Comparison of ENCODE assay signal across 1 cellular context in the genomic region with DNA sequence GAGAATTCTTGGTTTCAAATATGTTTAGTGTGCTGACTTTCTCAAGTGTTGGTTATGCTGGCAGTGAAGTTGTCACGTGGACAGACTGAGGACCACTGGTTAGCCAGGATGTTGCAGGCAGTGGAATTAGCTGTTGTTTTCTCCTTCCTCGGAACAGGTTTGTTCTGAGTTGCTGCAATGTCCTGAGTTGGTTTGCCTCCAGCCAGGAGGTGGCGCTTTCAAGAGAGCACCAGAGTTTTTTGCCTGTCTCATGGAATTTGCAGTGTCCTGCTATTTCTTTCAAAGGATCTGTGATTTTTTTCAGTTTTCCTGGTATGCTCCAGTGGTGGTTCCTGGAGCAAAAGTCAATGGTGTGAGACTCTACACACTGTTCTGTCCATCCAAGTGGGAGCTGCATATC.
TF ChIP-seq lines count a peak whose summit lies in the region.

No MANE protein-coding gene starts in this region.

TF ChIP-seq in HepG2, 621 proteins besides CTCF, POLR2A, EP300 and RAD21 (continued from another document):
- TF ChIP-seq, protein P1, sequence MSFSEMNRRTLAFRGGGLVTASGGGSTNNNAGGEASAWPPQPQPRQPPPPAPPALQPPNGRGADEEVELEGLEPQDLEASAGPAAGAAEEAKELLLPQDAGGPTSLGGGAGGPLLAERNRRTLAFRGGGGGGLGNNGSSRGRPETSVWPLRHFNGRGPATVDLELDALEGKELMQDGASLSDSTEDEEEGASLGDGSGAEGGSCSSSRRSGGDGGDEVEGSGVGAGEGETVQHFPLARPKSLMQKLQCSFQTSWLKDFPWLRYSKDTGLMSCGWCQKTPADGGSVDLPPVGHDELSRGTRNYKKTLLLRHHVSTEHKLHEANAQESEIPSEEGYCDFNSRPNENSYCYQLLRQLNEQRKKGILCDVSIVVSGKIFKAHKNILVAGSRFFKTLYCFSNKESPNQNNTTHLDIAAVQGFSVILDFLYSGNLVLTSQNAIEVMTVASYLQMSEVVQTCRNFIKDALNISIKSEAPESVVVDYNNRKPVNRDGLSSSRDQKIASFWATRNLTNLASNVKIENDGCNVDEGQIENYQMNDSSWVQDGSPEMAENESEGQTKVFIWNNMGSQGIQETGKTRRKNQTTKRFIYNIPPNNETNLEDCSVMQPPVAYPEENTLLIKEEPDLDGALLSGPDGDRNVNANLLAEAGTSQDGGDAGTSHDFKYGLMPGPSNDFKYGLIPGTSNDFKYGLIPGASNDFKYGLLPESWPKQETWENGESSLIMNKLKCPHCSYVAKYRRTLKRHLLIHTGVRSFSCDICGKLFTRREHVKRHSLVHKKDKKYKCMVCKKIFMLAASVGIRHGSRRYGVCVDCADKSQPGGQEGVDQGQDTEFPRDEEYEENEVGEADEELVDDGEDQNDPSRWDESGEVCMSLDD (CRISPR knock-in tag; IDR thresholded peaks at IDR 0.05; ENCODE audit: borderline replicate concordance) = no peak
- TF ChIP-seq SP1 (IDR thresholded peaks at IDR 0.05) (no peak), SP1 (CRISPR knock-in tag; IDR thresholded peaks at IDR 0.05) (no peak), SALL2 (CRISPR knock-in tag; IDR thresholded peaks at IDR 0.05) (no peak), PRMT3 (CRISPR knock-in tag; IDR thresholded peaks at IDR 0.05; ENCODE audit: borderline replicate concordance, low read depth) (no peak), ZNF24 (IDR thresholded peaks at IDR 0.05) (no peak), ZEB1 (IDR thresholded peaks at IDR 0.05; ENCODE audit: insufficient replicate concordance, low read depth) (no peak), ZNF558 (CRISPR knock-in tag; IDR thresholded peaks at IDR 0.05; ENCODE audit: borderline replicate concordance) (no peak)
- TF ChIP-seq, protein P2, sequence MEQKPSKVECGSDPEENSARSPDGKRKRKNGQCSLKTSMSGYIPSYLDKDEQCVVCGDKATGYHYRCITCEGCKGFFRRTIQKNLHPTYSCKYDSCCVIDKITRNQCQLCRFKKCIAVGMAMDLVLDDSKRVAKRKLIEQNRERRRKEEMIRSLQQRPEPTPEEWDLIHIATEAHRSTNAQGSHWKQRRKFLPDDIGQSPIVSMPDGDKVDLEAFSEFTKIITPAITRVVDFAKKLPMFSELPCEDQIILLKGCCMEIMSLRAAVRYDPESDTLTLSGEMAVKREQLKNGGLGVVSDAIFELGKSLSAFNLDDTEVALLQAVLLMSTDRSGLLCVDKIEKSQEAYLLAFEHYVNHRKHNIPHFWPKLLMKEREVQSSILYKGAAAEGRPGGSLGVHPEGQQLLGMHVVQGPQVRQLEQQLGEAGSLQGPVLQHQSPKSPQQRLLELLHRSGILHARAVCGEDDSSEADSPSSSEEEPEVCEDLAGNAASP (CRISPR knock-in tag; IDR thresholded peaks at IDR 0.05; ENCODE audit: borderline replicate concordance) = no peak
- TF ChIP-seq, protein P3, sequence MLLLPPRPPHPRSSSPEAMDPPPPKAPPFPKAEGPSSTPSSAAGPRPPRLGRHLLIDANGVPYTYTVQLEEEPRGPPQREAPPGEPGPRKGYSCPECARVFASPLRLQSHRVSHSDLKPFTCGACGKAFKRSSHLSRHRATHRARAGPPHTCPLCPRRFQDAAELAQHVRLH (CRISPR knock-in tag; IDR thresholded peaks at IDR 0.05; ENCODE audit: borderline replicate concordance, low read depth) = no peak
- TF ChIP-seq, protein P4, sequence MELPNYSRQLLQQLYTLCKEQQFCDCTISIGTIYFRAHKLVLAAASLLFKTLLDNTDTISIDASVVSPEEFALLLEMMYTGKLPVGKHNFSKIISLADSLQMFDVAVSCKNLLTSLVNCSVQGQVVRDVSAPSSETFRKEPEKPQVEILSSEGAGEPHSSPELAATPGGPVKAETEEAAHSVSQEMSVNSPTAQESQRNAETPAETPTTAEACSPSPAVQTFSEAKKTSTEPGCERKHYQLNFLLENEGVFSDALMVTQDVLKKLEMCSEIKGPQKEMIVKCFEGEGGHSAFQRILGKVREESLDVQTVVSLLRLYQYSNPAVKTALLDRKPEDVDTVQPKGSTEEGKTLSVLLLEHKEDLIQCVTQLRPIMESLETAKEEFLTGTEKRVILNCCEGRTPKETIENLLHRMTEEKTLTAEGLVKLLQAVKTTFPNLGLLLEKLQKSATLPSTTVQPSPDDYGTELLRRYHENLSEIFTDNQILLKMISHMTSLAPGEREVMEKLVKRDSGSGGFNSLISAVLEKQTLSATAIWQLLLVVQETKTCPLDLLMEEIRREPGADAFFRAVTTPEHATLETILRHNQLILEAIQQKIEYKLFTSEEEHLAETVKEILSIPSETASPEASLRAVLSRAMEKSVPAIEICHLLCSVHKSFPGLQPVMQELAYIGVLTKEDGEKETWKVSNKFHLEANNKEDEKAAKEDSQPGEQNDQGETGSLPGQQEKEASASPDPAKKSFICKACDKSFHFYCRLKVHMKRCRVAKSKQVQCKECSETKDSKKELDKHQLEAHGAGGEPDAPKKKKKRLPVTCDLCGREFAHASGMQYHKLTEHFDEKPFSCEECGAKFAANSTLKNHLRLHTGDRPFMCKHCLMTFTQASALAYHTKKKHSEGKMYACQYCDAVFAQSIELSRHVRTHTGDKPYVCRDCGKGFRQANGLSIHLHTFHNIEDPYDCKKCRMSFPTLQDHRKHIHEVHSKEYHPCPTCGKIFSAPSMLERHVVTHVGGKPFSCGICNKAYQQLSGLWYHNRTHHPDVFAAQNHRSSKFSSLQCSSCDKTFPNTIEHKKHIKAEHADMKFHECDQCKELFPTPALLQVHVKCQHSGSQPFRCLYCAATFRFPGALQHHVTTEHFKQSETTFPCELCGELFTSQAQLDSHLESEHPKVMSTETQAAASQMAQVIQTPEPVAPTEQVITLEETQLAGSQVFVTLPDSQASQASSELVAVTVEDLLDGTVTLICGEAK (IDR thresholded peaks at IDR 0.05) = no peak
- TF ChIP-seq, protein P4 (CRISPR knock-in tag; IDR thresholded peaks at IDR 0.05) = no peak
- TF ChIP-seq, protein P5, sequence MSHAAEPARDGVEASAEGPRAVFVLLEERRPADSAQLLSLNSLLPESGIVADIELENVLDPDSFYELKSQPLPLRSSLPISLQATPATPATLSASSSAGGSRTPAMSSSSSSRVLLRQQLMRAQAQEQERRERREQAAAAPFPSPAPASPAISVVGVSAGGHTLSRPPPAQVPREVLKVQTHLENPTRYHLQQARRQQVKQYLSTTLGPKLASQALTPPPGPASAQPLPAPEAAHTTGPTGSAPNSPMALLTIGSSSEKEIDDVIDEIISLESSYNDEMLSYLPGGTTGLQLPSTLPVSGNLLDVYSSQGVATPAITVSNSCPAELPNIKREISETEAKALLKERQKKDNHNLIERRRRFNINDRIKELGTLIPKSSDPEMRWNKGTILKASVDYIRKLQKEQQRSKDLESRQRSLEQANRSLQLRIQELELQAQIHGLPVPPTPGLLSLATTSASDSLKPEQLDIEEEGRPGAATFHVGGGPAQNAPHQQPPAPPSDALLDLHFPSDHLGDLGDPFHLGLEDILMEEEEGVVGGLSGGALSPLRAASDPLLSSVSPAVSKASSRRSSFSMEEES (CRISPR knock-in tag; IDR thresholded peaks at IDR 0.05) = no peak
- TF ChIP-seq, protein P6, sequence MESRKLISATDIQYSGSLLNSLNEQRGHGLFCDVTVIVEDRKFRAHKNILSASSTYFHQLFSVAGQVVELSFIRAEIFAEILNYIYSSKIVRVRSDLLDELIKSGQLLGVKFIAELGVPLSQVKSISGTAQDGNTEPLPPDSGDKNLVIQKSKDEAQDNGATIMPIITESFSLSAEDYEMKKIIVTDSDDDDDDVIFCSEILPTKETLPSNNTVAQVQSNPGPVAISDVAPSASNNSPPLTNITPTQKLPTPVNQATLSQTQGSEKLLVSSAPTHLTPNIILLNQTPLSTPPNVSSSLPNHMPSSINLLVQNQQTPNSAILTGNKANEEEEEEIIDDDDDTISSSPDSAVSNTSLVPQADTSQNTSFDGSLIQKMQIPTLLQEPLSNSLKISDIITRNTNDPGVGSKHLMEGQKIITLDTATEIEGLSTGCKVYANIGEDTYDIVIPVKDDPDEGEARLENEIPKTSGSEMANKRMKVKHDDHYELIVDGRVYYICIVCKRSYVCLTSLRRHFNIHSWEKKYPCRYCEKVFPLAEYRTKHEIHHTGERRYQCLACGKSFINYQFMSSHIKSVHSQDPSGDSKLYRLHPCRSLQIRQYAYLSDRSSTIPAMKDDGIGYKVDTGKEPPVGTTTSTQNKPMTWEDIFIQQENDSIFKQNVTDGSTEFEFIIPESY (CRISPR knock-in tag; IDR thresholded peaks at IDR 0.05) = no peak
